In genomic region chr17:21278304-21279197, GRCh38 we compare ENCODE assay signal across 9 cellular contexts. TPM values are rescaled to one million over a fixed set of nuclear protein-coding genes. Genes with fewer than 3 reads are reported as not detected.
DNase-seq lines count a peak whose midpoint lies in the region; ATAC-seq and TF ChIP-seq lines count a peak whose summit lies in the region.
"Had no signal": no experiment of that assay in that cellular context is flagged by ENCODE, and none has a peak within 500 bp of the region (broad histone marks: within the 10 kb centered on the region; RNA-seq: fewer than 3 reads in every experiment).

No MANE protein-coding gene starts in this region.

- peak; percentile 8 for TF ChIP-seq CTCF in DND-41 (IDR thresholded peaks at IDR 0.05; ENCODE audit: borderline replicate concordance, extremely low read depth, low read length, poor library complexity, severe bottlenecking)
- no peak for TF ChIP-seq CTCF in nephron (IDR thresholded peaks at IDR 0.05; ENCODE audit: unreplicated experiment in 3 of 3)

- peak overlapping the region; percentile 36; the same call in 1 of the 2 replicates for H2AFZ ChIP-seq in DND-41 (ENCODE audit: low read depth, low read length)

- H3K4me1 ChIP-seq in DND-41 (ENCODE audit: insufficient read depth, low read length): peaks cover 31% of the 10 kb centered on the region

- peak overlapping the region; percentile 92 for H3K27ac Mint-ChIP-seq in activated naive CD8-positive, alpha-beta T cell treated with anti-CD3 and anti-CD28 coated beads, Interleukin-2, amount 10 ng/mL, durations not matched to agents 7 days and 5 days
- H3K27ac Mint-ChIP-seq in nephron: no peak overlapping the region

- H3K27ac ChIP-seq in DND-41 (ENCODE audit: low read length): peak overlapping the region; percentile 37; the same call in 1 of the 2 replicates

- no peaks in the 10 kb centered on the region for H3K79me2 ChIP-seq in DND-41 (ENCODE audit: insufficient read depth, low read length)

- no peaks in the 10 kb centered on the region for H3K36me3 ChIP-seq in DND-41 (ENCODE audit: insufficient read depth, low read length)

- POLR2A ChIA-PET in activated naive CD8-positive, alpha-beta T cell treated with anti-CD3 and anti-CD28 coated beads, Interleukin-2, amount 10 ng/mL, durations not matched to agents 7 days and 5 days (lab: Charles Lee): interaction anchor here (0.6 to 1.5 kb wide), 4 partner anchors 10 to 178 kb away, joined by 3 to 7 read pairs (median 3); no protein-coding TSS in a partner anchor

- H3K4me3 Mint-ChIP-seq in activated naive CD8-positive, alpha-beta T cell treated with anti-CD3 and anti-CD28 coated beads, Interleukin-2, amount 10 ng/mL, durations not matched to agents 7 days and 5 days: peak overlapping the region; percentile 68
- H3K4me3 Mint-ChIP-seq in nephron: peak overlapping the region in 2 of 3 experiments; percentile 21 to 47

- H3K4me1 Mint-ChIP-seq in activated naive CD8-positive, alpha-beta T cell treated with anti-CD3 and anti-CD28 coated beads, Interleukin-2, amount 10 ng/mL, durations not matched to agents 7 days and 5 days: peaks cover 44% of the 10 kb centered on the region
- peaks cover 18% of the 10 kb centered on the region for H3K4me1 Mint-ChIP-seq in nephron

- H4K20me1 ChIP-seq in DND-41 (ENCODE audit: insufficient read depth, low read length): no peaks in the 10 kb centered on the region

- DNase-seq in DND-41 (peak; percentile 70), MV-4-11 (lab: John Stamatoyannopoulos, UW) (peak; percentile 47), Kasumi-1 (lab: John Stamatoyannopoulos, UW) (no peak)
- DNase-seq in activated naive CD8-positive, alpha-beta T cell treated with anti-CD3 and anti-CD28 coated beads, Interleukin-2, amount 10 ng/mL, durations not matched to agents 7 days and 5 days: peak; percentile 59
- DNase-seq: NCI-H1417 had no signal

- ATAC-seq in DND-41 (ENCODE audit: insufficient read depth, low read depth) (peak; percentile 31), HG03095 (IDR thresholded peaks at IDR 0.05; ENCODE audit: unreplicated experiment) (no peak), HG03175 (IDR thresholded peaks at IDR 0.05; ENCODE audit: unreplicated experiment) (no peak), GM21619 (IDR thresholded peaks at IDR 0.05; ENCODE audit: unreplicated experiment) (no peak)
- peak; percentile 39 for ATAC-seq in activated naive CD8-positive, alpha-beta T cell treated with anti-CD3 and anti-CD28 coated beads, Interleukin-2, amount 10 ng/mL, durations not matched to agents 7 days and 5 days (ENCODE audit: low read depth)

- H3K27me3 ChIP-seq in DND-41 (ENCODE audit: insufficient read depth, low read length, poor library complexity): no peaks in the 10 kb centered on the region

- no peak overlapping the region for H3K4me2 ChIP-seq in DND-41 (ENCODE audit: insufficient read depth, low read length)

- no peaks in the 10 kb centered on the region for H3K27me3 Mint-ChIP-seq in activated naive CD8-positive, alpha-beta T cell treated with anti-CD3 and anti-CD28 coated beads, Interleukin-2, amount 10 ng/mL, durations not matched to agents 7 days and 5 days
- peaks cover 54% of the 10 kb centered on the region for H3K27me3 Mint-ChIP-seq in nephron (ENCODE audit: low read depth)

- no peak overlapping the region for H3K4me3 ChIP-seq in DND-41 (ENCODE audit: low read depth in 1 of 2, low read length in 2 of 2)

- no peaks in the 10 kb centered on the region for H3K9me3 ChIP-seq in DND-41 (ENCODE audit: insufficient read depth, low read length, severe bottlenecking)

- H3K9ac ChIP-seq in DND-41 (ENCODE audit: low read depth, low read length): no peak overlapping the region

- H3K9me3 Mint-ChIP-seq in activated naive CD8-positive, alpha-beta T cell treated with anti-CD3 and anti-CD28 coated beads, Interleukin-2, amount 10 ng/mL, durations not matched to agents 7 days and 5 days: no peaks in the 10 kb centered on the region
- no peaks in the 10 kb centered on the region for H3K9me3 Mint-ChIP-seq in nephron

- H3K36me3 Mint-ChIP-seq in activated naive CD8-positive, alpha-beta T cell treated with anti-CD3 and anti-CD28 coated beads, Interleukin-2, amount 10 ng/mL, durations not matched to agents 7 days and 5 days: no peaks in the 10 kb centered on the region
- no peaks in the 10 kb centered on the region for H3K36me3 Mint-ChIP-seq in nephron (ENCODE audit: low read depth)

RNA-seq across cellular contexts. Expression of gene MAP2K3, which starts 6.0 kb away (rescaled TPM):
- 10 to 100 TPM; 53.6 to 56.8 TPM for total RNA-seq in activated naive CD8-positive, alpha-beta T cell treated with anti-CD3 and anti-CD28 coated beads, Interleukin-2, amount 10 ng/mL, durations not matched to agents 7 days and 5 days

RNA-seq across cellular contexts. Expression of gene NATD1, which starts 25.3 kb away (rescaled TPM):
- total RNA-seq in activated naive CD8-positive, alpha-beta T cell treated with anti-CD3 and anti-CD28 coated beads, Interleukin-2, amount 10 ng/mL, durations not matched to agents 7 days and 5 days: 1 to 10 TPM; 5.4 to 5.7 TPM

Comparison
In these comparisons a context has a peak if more than half of its experiments do, and no peak if none do; other contexts are left out.
1. ATAC-seq: peak in DND-41 (single experiment) and activated naive CD8-positive, alpha-beta T cell treated with anti-CD3 and anti-CD28 coated beads, Interleukin-2, amount 10 ng/mL, durations not matched to agents 7 days and 5 days (single experiment); none in HG03095 (single experiment), HG03175 (single experiment) and GM21619 (single experiment).
2. DNase-seq: peak in DND-41 (single experiment), MV-4-11 (single experiment) and activated naive CD8-positive, alpha-beta T cell treated with anti-CD3 and anti-CD28 coated beads, Interleukin-2, amount 10 ng/mL, durations not matched to agents 7 days and 5 days (single experiment); none in Kasumi-1 (0 of 2).